ENCODE assay signal across 9 cellular contexts in genomic region chr1:24694380-24694843, GRCh38. TPM values are rescaled to one million over a fixed set of nuclear protein-coding genes. Genes with fewer than 3 reads are reported as not detected.
A peak's percentile ranks its signal among the peaks of the same experiment; 100 is the strongest.
DNase-seq lines count a peak whose midpoint lies in the region; ATAC-seq, FAIRE-seq and TF ChIP-seq lines count a peak whose summit lies in the region.
"Had no signal": no experiment of that assay in that cellular context is flagged by ENCODE, and none has a peak within 500 bp of the region (broad histone marks: within the 10 kb centered on the region; RNA-seq: fewer than 3 reads in every experiment).

No MANE protein-coding gene starts in this region.

- H3K27me3 Mint-ChIP-seq in IgD-negative memory B cell (no peaks in the 10 kb centered on the region), neural progenitor cell (ENCODE audit: insufficient read depth, low read depth) (peaks cover 2% of the 10 kb centered on the region)

- no peak overlapping the region for H3K27ac ChIP-seq in keratinocyte (ENCODE audit: control insufficient read depth, insufficient read depth, low read length)
- H3K27ac ChIP-seq in neural progenitor cell = no peak overlapping the region
- H3K27ac ChIP-seq in Peyer's patch = peak overlapping the region in 1 of 4 donors; percentile 30

- peak overlapping the region in 3 of 4 donors; percentile 8 to 70 (median 55) for H3K4me3 Mint-ChIP-seq in IgD-negative memory B cell
- H3K4me3 Mint-ChIP-seq in neural progenitor cell = no peak overlapping the region

- H3K4me1 Mint-ChIP-seq in IgD-negative memory B cell (peaks cover 17 to 24% (median 19%) of the 10 kb centered on the region in 3 donors), neural progenitor cell (peaks cover 5% of the 10 kb centered on the region)

- H3K27me3 ChIP-seq in keratinocyte (ENCODE audit: control insufficient read depth, extremely low read depth, insufficient read depth, low read length) (no peaks in the 10 kb centered on the region), neural progenitor cell (no peaks in the 10 kb centered on the region), Peyer's patch (no peaks in the 10 kb centered on the region)

- DNase-seq in CD1c-positive myeloid dendritic cell (ENCODE audit: extremely low spot score) (peak; percentile 70), RPMI7951 (ENCODE audit: low read depth) (peak; percentile 95), keratinocyte (ENCODE audit: low read depth, low spot score) (no peak), neural progenitor cell (ENCODE audit: low spot score) (no peak), Peyer's patch (no peak), G401 (ENCODE audit: low spot score) (no peak)
- DNase-seq: activated gamma-delta T cell had no signal

- peak overlapping the region in 2 of 3 donors; percentile 37 to 46 for H3K27ac Mint-ChIP-seq in IgD-negative memory B cell
- no peak overlapping the region for H3K27ac Mint-ChIP-seq in neural progenitor cell

- no peak for ATAC-seq in GM18511 (IDR thresholded peaks at IDR 0.05; ENCODE audit: unreplicated experiment)

- no peaks in the 10 kb centered on the region for H3K9me3 ChIP-seq in keratinocyte (ENCODE audit: control insufficient read depth, low read depth, low read length)
- no peaks in the 10 kb centered on the region for H3K9me3 ChIP-seq in neural progenitor cell (ENCODE audit: low read depth)
- no peaks in the 10 kb centered on the region for H3K9me3 ChIP-seq in Peyer's patch

- peak overlapping the region; percentile 27 for H2AFZ ChIP-seq in keratinocyte (ENCODE audit: control insufficient read depth, low read length)
- no peak overlapping the region for H2AFZ ChIP-seq in neural progenitor cell (replicated peaks)

- no peaks in the 10 kb centered on the region for H3K9me3 Mint-ChIP-seq in IgD-negative memory B cell
- H3K9me3 Mint-ChIP-seq in neural progenitor cell = peaks cover 5% of the 10 kb centered on the region

- TF ChIP-seq CTCF in keratinocyte (optimal IDR thresholded peaks at IDR 0.05 in 1 of 3, IDR thresholded peaks at IDR 0.05 in 1 of 3, conservative IDR thresholded peaks at IDR 0.05 in 1 of 3; ENCODE audit: extremely low read depth in 1 of 3, insufficient read depth in 2 of 3, low read length in 3 of 3) (no peak), neural progenitor cell (IDR thresholded peaks at IDR 0.05) (no peak), Peyer's patch (IDR thresholded peaks at IDR 0.05) (no peak)

- H3K4me3 ChIP-seq in keratinocyte (ENCODE audit: control insufficient read depth in 2 of 3, extremely low read depth in 1 of 3, insufficient read depth in 2 of 3, low read depth in 1 of 3, low read length in 3 of 3) = no peak overlapping the region
- no peak overlapping the region for H3K4me3 ChIP-seq in neural progenitor cell
- no peak overlapping the region for H3K4me3 ChIP-seq in Peyer's patch

- dilution Hi-C loops in keratinocyte (cut with MboI; ENCODE audit: extremely low pct_ligation_motif_present, low sequenced_read_pairs) = no loop called here

- no peak for TF ChIP-seq POLR2A in Peyer's patch (IDR thresholded peaks at IDR 0.05)

- no peaks in the 10 kb centered on the region for H3K9me1 ChIP-seq in keratinocyte (ENCODE audit: control insufficient read depth, extremely low read depth, insufficient read depth, low read length)

- no peaks in the 10 kb centered on the region for H3K36me3 Mint-ChIP-seq in IgD-negative memory B cell
- no peaks in the 10 kb centered on the region for H3K36me3 Mint-ChIP-seq in neural progenitor cell

- in situ Hi-C loops in G401 (cut with HindIII; ENCODE audit: low sequenced_read_pairs) = no loop called here

- no peak for FAIRE-seq in keratinocyte (lab: Jason Lieb, UNC)

- H3K4me1 ChIP-seq in keratinocyte (ENCODE audit: control insufficient read depth, extremely low read depth, insufficient read depth, low read length) (peaks cover 3% of the 10 kb centered on the region), neural progenitor cell (no peaks in the 10 kb centered on the region), Peyer's patch (no peaks in the 10 kb centered on the region)

- no peaks in the 10 kb centered on the region for H3F3A ChIP-seq in neural progenitor cell (ENCODE audit: low read depth)

- H4K20me1 ChIP-seq in keratinocyte (ENCODE audit: control insufficient read depth, extremely low read depth, insufficient read depth, low read length) (no peaks in the 10 kb centered on the region), neural progenitor cell (ENCODE audit: low read depth) (no peaks in the 10 kb centered on the region)

- H3K4me2 ChIP-seq in keratinocyte (ENCODE audit: control insufficient read depth, extremely low read depth, insufficient read depth, low read depth, low read length) = no peak overlapping the region
- no peak overlapping the region for H3K4me2 ChIP-seq in neural progenitor cell

- no peaks in the 10 kb centered on the region for H3K36me3 ChIP-seq in keratinocyte (ENCODE audit: control insufficient read depth in 2 of 2, extremely low read depth in 1 of 2, insufficient read depth in 2 of 2, low read length in 2 of 2)
- H3K36me3 ChIP-seq in neural progenitor cell = no peaks in the 10 kb centered on the region
- H3K36me3 ChIP-seq in Peyer's patch = no peaks in the 10 kb centered on the region

- H3K9ac ChIP-seq in keratinocyte (ENCODE audit: control insufficient read depth, extremely low read depth, insufficient read depth, low read length) = no peak overlapping the region
- H3K9ac ChIP-seq in neural progenitor cell = no peak overlapping the region

- no peaks in the 10 kb centered on the region for H3K79me2 ChIP-seq in keratinocyte (ENCODE audit: control insufficient read depth, insufficient read depth, low read length)
- no peaks in the 10 kb centered on the region for H3K79me2 ChIP-seq in neural progenitor cell (ENCODE audit: low read depth)

RNA-seq across cellular contexts. Expression of gene CLIC4, which starts 50.8 kb away (rescaled TPM):
- polyA plus RNA-seq in IgD-negative memory B cell (49.6 TPM), keratinocyte (105 to 130 TPM (median 118 TPM) in 3 replicates)
- 680 and 835 TPM in 2 replicates for total RNA-seq in RPMI7951 (2014; rRNA removed; shearing (Covaris generic))
- polyA plus RNA-seq in keratinocyte (2011; ENCODE audit: low read depth) = 69.7 TPM
- 128 and 253 TPM in 2 replicates for polyA plus RNA-seq in keratinocyte (2011; cell fraction: cytosol; rRNA removed)
- polyA plus RNA-seq in keratinocyte (2011; cell fraction: nucleus; rRNA removed) = 123 and 148 TPM in 2 replicates
- polyA plus RNA-seq in keratinocyte (2012; ENCODE audit: low replicate concordance) = 84.7 and 128 TPM in 2 replicates
- 20.3 to 93.1 TPM (median 67.2 TPM) in 3 replicates for polyA minus RNA-seq in keratinocyte
- polyA minus RNA-seq in keratinocyte (2011; cell fraction: cytosol; rRNA and poly(A)+ RNA removed) = 163 TPM
- polyA minus RNA-seq in keratinocyte (2011; cell fraction: nucleus; rRNA and poly(A)+ RNA removed) = 80.9 and 173 TPM in 2 replicates
- total RNA-seq in neural progenitor cell (ENCODE audit: low replicate concordance) (185 and 263 TPM in 2 replicates), Peyer's patch (10 to 100 TPM; 17.3 to 63.5 (median 32.6) TPM)
- 111 and 171 TPM in 2 replicates for total RNA-seq in G401 (2014; rRNA removed; shearing (Covaris generic))

RNA-seq across cellular contexts. Expression of gene SRRM1, which starts 51.3 kb away (rescaled TPM):
- 317 TPM for polyA plus RNA-seq in IgD-negative memory B cell
- total RNA-seq in RPMI7951 (2014; rRNA removed; shearing (Covaris generic)) = 31.9 and 50.0 TPM in 2 replicates
- 29.7 to 79.3 TPM (median 56.1 TPM) in 3 replicates for polyA plus RNA-seq in keratinocyte
- polyA plus RNA-seq in keratinocyte (2011; ENCODE audit: low read depth) = 235 TPM
- polyA plus RNA-seq in keratinocyte (2011; cell fraction: cytosol; rRNA removed) = 57.5 and 59.9 TPM in 2 replicates
- 124 and 130 TPM in 2 replicates for polyA plus RNA-seq in keratinocyte (2011; cell fraction: nucleus; rRNA removed)
- polyA plus RNA-seq in keratinocyte (2012; ENCODE audit: low replicate concordance) = 66.9 and 70.8 TPM in 2 replicates
- polyA minus RNA-seq in keratinocyte = 40.5 to 79.4 TPM (median 65.6 TPM) in 3 replicates
- 24.0 TPM for polyA minus RNA-seq in keratinocyte (2011; cell fraction: cytosol; rRNA and poly(A)+ RNA removed)
- polyA minus RNA-seq in keratinocyte (2011; cell fraction: nucleus; rRNA and poly(A)+ RNA removed) = 44.9 and 73.5 TPM in 2 replicates
- 125 and 164 TPM in 2 replicates for total RNA-seq in neural progenitor cell (ENCODE audit: low replicate concordance)
- total RNA-seq in Peyer's patch = 100 to 1,000 TPM; 103 to 404 (median 157) TPM
- 29.3 and 30.7 TPM in 2 replicates for total RNA-seq in G401 (2014; rRNA removed; shearing (Covaris generic))

Comparison
In these comparisons a context has a peak if more than half of its experiments do, and no peak if none do; other contexts are left out.
1. DNase-seq: peak in CD1c-positive myeloid dendritic cell (single experiment) and RPMI7951 (single experiment); none in keratinocyte (single experiment), neural progenitor cell (single experiment), Peyer's patch (0 of 3) and G401 (single experiment).